ENCODE assay signal across 8 cellular contexts in the genomic region with DNA sequence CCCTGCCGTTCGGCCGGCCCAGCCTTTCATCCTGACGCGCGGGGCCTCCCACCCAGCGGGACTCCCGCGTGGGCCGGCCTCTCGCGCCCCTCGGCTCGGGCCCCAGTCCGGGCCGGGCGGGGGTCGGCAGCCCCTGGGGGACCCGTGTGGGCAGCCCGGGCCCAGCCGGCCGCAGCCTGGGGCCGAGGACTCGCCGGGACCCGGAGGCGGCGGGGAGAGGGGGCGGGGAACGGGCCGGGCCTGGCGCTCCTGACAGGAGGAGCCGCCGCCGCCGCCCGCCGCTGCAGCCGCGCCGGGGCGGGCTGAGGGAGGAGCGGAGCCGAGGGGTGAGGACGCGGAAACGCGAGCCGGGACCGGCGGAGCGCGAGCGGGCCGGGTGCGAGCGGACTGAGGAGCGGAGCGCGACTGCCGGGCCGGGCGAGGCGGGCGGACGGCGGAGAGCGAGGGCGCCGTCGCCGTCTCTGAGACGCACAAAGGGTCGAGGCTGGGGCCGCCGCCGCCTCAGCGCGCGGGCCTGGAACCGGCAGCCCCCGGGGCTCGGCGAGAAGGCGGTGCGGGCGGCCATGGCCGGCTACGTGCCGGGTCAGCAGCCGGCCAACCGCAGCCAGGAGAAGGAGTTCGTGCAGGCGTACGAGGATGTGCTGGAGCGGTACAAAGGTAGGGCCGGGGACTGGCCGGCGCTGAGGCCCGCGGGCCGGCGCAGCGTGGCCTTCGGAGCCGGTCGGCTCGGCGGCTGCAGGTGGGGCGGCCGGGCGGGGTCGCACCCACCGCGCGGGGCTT.
DNase-seq lines count a peak whose midpoint lies in the region; ATAC-seq and TF ChIP-seq lines count a peak whose summit lies in the region.

No MANE protein-coding gene starts in this region.

- intact Hi-C loops in dendritic cell treated with granulocyte-macrophage colony-stimulating factor and Interleukin-4, amounts not matched to agents 40 ng/mL and 50 ng/mL, for 4 days (cut with micrococcal nuclease), result no loop called here

- WGBS in liver, result under 1% methylated on average over 116 of the region's 116 CpGs

- H3K36me3 ChIP-seq in liver (ENCODE audit: control insufficient read depth in 4 of 4, insufficient read depth in 3 of 4, low read depth in 1 of 4, low read length in 3 of 4), result no peaks in the 10 kb centered on the region

- ATAC-seq in GM19455 (IDR thresholded peaks at IDR 0.05; ENCODE audit: unreplicated experiment), result peak; percentile 47
- no peak for ATAC-seq in GM18858 (IDR thresholded peaks at IDR 0.05; ENCODE audit: unreplicated experiment)

- no peaks in the 10 kb centered on the region for H3K27me3 Mint-ChIP-seq in dendritic cell treated with granulocyte-macrophage colony-stimulating factor and Interleukin-4, amounts not matched to agents 40 ng/mL and 50 ng/mL, for 4 days

- peaks cover 49% of the 10 kb centered on the region for H3K4me1 Mint-ChIP-seq in dendritic cell treated with granulocyte-macrophage colony-stimulating factor and Interleukin-4, amounts not matched to agents 40 ng/mL and 50 ng/mL, for 4 days (ENCODE audit: low read depth)

- DNase-seq in NCI-H1092 (lab: John Stamatoyannopoulos, UW), result peak; percentile 51
- peak; percentile 60 to 63 for DNase-seq in activated CD4-positive, alpha-beta T cell treated with anti-CD3 and anti-CD28 coated beads for 4 hours
- DNase-seq in stimulated activated CD4-positive, alpha-beta T cell treated with anti-CD3 and anti-CD28 coated beads, TNF-alpha, amount 100 ng/mL, for 1 hour (ENCODE audit: low read depth in 3 of 3, low spot score in 1 of 3), result peak; percentile 11 to 47 (median 37)

- H3K9me3 Mint-ChIP-seq in dendritic cell treated with granulocyte-macrophage colony-stimulating factor and Interleukin-4, amounts not matched to agents 40 ng/mL and 50 ng/mL, for 4 days, result no peaks in the 10 kb centered on the region

- peak overlapping the region; percentile 86 for H3K27ac Mint-ChIP-seq in dendritic cell treated with granulocyte-macrophage colony-stimulating factor and Interleukin-4, amounts not matched to agents 40 ng/mL and 50 ng/mL, for 4 days

- H3K4me1 ChIP-seq in liver (ENCODE audit: control insufficient read depth in 4 of 4, insufficient read depth in 4 of 4, low read length in 3 of 4), result peaks cover 0 to 28% (median 15%) of the 10 kb centered on the region in 4 donors

- H3K27ac ChIP-seq in C4-2B, result peak overlapping the region; percentile 75
- H3K27ac ChIP-seq in liver (ENCODE audit: low read depth in 1 of 2, low read length in 2 of 2), result peak overlapping the region; percentile 85 to 89

- H3K9me3 ChIP-seq in liver (ENCODE audit: control insufficient read depth in 4 of 4, low read length in 3 of 4), result no peaks in the 10 kb centered on the region

- TF ChIP-seq CTCF in C4-2B (conservative IDR thresholded peaks at IDR 0.05) (no peak), liver (IDR thresholded peaks at IDR 0.05; ENCODE audit: low read depth, low read length, missing input control) (no peak)

- H3K27me3 ChIP-seq in liver (ENCODE audit: control insufficient read depth in 4 of 4, insufficient read depth in 4 of 4, low read length in 3 of 4), result no peaks in the 10 kb centered on the region

- H3K4me3 ChIP-seq in liver (ENCODE audit: low read depth in 1 of 3, low read length in 3 of 3), result peak overlapping the region; percentile 74 to 92 (median 91)

- peak overlapping the region; percentile 52 to 79 for H3K9ac ChIP-seq in liver (ENCODE audit: low read depth in 1 of 2, low read length in 2 of 2)

- H3K36me3 Mint-ChIP-seq in dendritic cell treated with granulocyte-macrophage colony-stimulating factor and Interleukin-4, amounts not matched to agents 40 ng/mL and 50 ng/mL, for 4 days (ENCODE audit: low read depth), result peaks cover 9% of the 10 kb centered on the region

- H3K4me3 Mint-ChIP-seq in dendritic cell treated with granulocyte-macrophage colony-stimulating factor and Interleukin-4, amounts not matched to agents 40 ng/mL and 50 ng/mL, for 4 days, result peak overlapping the region; percentile 68

- TF ChIP-seq RAD21 in liver (IDR thresholded peaks at IDR 0.05), result no peak

TF ChIP-seq in liver, 16 proteins besides CTCF, POLR2A, EP300 and RAD21:
- TF ChIP-seq EGR1 (IDR thresholded peaks at IDR 0.05; ENCODE audit: low read depth in 2 of 2), result no peak
- no peak for TF ChIP-seq HNF4A (conservative IDR thresholded peaks at IDR 0.05)
- TF ChIP-seq YY1 (IDR thresholded peaks at IDR 0.05), result no peak
- TF ChIP-seq, protein P1, sequence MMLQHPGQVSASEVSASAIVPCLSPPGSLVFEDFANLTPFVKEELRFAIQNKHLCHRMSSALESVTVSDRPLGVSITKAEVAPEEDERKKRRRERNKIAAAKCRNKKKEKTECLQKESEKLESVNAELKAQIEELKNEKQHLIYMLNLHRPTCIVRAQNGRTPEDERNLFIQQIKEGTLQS (IDR thresholded peaks at IDR 0.05), result no peak
- TF ChIP-seq HNF4G (IDR thresholded peaks at IDR 0.05), result no peak
- TF ChIP-seq TAF1 (conservative IDR thresholded peaks at IDR 0.05), result no peak
- TF ChIP-seq, protein P2, sequence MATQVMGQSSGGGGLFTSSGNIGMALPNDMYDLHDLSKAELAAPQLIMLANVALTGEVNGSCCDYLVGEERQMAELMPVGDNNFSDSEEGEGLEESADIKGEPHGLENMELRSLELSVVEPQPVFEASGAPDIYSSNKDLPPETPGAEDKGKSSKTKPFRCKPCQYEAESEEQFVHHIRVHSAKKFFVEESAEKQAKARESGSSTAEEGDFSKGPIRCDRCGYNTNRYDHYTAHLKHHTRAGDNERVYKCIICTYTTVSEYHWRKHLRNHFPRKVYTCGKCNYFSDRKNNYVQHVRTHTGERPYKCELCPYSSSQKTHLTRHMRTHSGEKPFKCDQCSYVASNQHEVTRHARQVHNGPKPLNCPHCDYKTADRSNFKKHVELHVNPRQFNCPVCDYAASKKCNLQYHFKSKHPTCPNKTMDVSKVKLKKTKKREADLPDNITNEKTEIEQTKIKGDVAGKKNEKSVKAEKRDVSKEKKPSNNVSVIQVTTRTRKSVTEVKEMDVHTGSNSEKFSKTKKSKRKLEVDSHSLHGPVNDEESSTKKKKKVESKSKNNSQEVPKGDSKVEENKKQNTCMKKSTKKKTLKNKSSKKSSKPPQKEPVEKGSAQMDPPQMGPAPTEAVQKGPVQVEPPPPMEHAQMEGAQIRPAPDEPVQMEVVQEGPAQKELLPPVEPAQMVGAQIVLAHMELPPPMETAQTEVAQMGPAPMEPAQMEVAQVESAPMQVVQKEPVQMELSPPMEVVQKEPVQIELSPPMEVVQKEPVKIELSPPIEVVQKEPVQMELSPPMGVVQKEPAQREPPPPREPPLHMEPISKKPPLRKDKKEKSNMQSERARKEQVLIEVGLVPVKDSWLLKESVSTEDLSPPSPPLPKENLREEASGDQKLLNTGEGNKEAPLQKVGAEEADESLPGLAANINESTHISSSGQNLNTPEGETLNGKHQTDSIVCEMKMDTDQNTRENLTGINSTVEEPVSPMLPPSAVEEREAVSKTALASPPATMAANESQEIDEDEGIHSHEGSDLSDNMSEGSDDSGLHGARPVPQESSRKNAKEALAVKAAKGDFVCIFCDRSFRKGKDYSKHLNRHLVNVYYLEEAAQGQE (IDR thresholded peaks at IDR 0.05), result no peak
- TF ChIP-seq FOXA1 (IDR thresholded peaks at IDR 0.05), result no peak
- no peak for TF ChIP-seq RXRA (IDR thresholded peaks at IDR 0.05)
- no peak for TF ChIP-seq NR2F2 (IDR thresholded peaks at IDR 0.05)
TF ChIP-seq in liver: peak in this region for 0.
